In the genomic region with DNA sequence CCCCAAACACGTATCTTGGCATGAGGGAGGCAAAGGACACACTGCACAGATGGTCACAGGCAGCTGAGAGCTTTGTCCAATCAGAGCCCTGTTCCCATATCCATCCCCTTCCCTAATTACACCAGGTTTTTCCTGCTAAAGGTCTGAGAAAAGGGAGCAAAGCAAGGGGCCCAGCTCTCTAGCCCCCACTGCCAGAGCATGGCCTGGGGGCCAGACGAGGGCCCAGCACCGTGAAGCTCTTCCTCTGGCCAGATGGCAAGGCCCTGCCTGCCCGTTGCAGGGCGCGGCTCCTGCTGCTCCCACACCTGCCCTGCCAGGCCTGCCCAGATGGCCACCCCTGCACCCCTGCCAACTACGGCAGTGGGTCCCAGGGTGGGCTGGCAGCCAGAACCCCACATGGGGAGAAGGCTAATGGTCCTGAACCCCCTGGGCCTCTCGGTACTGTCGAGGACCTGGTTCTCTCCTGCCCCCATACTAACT, we compare ENCODE assay signal across 23 cellular contexts. TPM values are rescaled to one million over a fixed set of nuclear protein-coding genes. Genes with fewer than 3 reads are reported as not detected.
DNase-seq lines count a peak whose midpoint lies in the region; ATAC-seq and TF ChIP-seq lines count a peak whose summit lies in the region.
"Had no signal": no experiment of that assay in that cellular context is flagged by ENCODE, and none has a peak within 500 bp of the region (broad histone marks: within the 10 kb centered on the region; RNA-seq: fewer than 3 reads in every experiment).

No MANE protein-coding gene starts in this region.

- peak; percentile 76 for DNase-seq in NCI-H1694 (lab: John Stamatoyannopoulos, UW)
- DNase-seq in cerebellar nuclear complex (lab: John Stamatoyannopoulos, UW), result peak; percentile 77 to 83
- DNase-seq in neuronal stem cell (ENCODE audit: low spot score), result no peak
- DNase-seq in H4 (ENCODE audit: low spot score), result no peak
- no peak for DNase-seq in tibial artery
- no peak for DNase-seq in DMS53 (lab: John Stamatoyannopoulos, UW)
- DNase-seq: activated gamma-delta T cell; colonic mucosa; IMR-90; kidney glomerular epithelial cell; mesendoderm; NCI-H1930; NCI-H510A treated with DMSO at 0.1 percent for 48 hours; occipital lobe; stimulated activated CD4-positive, alpha-beta T cell treated with anti-CD3 and anti-CD28 coated beads, Interleukin-2, amount 100 ng/mL, for 48 hours; T-cell; testis had no signal

- peaks cover 25% of the 10 kb centered on the region for H3K79me1 ChIP-seq in neuronal stem cell (ENCODE audit: low read depth, low read length)

- H3K36me3 ChIP-seq in BLaER1 treated with 17β-estradiol and CSF1 and Interleukin-3, amounts not matched to agents 10 nM and 100 nM, result peaks cover 0 to 17% (median 0%) of the 10 kb centered on the region in 11 experiments; a peak in 4 of 22 replicates
- H3K36me3 ChIP-seq in neuronal stem cell (replicated peaks in 1 of 2; ENCODE audit: control insufficient read depth in 2 of 2, insufficient read depth in 2 of 2, low read length in 2 of 2) (peaks cover 2 to 50% of the 10 kb centered on the region in 2 donors), tibial artery (no peaks in the 10 kb centered on the region)
- H3K36me3 ChIP-seq: ascending aorta, colonic mucosa had no signal

- intact Hi-C loops in tibial artery (cut with DNase I; ENCODE audit: low total_unique reads), result no loop called here

- TF ChIP-seq CTCF in tibial artery (IDR thresholded peaks at IDR 0.05), result no peak

- no peak overlapping the region for H4K8ac ChIP-seq in neuronal stem cell (ENCODE audit: low read depth, low read length)

- no peak overlapping the region for H3K4ac ChIP-seq in neuronal stem cell (ENCODE audit: low read length)

- no CpG with 5 or more reads among the region's 9 CpGs for WGBS in neuronal stem cell (ENCODE audit: extremely low coverage in 2 of 2, insufficient read length in 2 of 2, insufficient replicate concordance in 1 of 2), 2 donors

- H3K27ac ChIP-seq in BLaER1 treated with 17β-estradiol and CSF1 and Interleukin-3, amounts not matched to agents 10 nM and 100 nM, result peak overlapping the region in 4 of 11 experiments; percentile 17 to 39 (median 28); a peak in 7 of 22 replicates
- H3K27ac ChIP-seq in neuronal stem cell (replicated peaks; ENCODE audit: low read length) (no peak overlapping the region), tibial artery (no peak overlapping the region)
- H3K27ac ChIP-seq: colonic mucosa, RWPE1, testis, VCaP had no signal

- ATAC-seq in HG03521 (IDR thresholded peaks at IDR 0.05; ENCODE audit: unreplicated experiment), result no peak
- ATAC-seq: T-cell had no signal

- no peak overlapping the region for H2BK15ac ChIP-seq in neuronal stem cell (ENCODE audit: low read length)

- peaks cover 0 to 74% (median 25%) of the 10 kb centered on the region in 11 experiments; a peak in 17 of 22 replicates for H4K20me1 ChIP-seq in BLaER1 treated with 17β-estradiol and CSF1 and Interleukin-3, amounts not matched to agents 10 nM and 100 nM

- H3K4me2 ChIP-seq in BLaER1 treated with 17β-estradiol and CSF1 and Interleukin-3, amounts not matched to agents 10 nM and 100 nM, result peak overlapping the region; percentile 92 to 100 (median 98)
- H3K4me2 ChIP-seq in neuronal stem cell (ENCODE audit: insufficient read depth, low read length, poor library complexity, severe bottlenecking), result no peak overlapping the region

- H3K18ac ChIP-seq in neuronal stem cell (ENCODE audit: low read length), result no peak overlapping the region

- no peak overlapping the region for H2BK12ac ChIP-seq in neuronal stem cell (ENCODE audit: low read length)

- H4K91ac ChIP-seq in neuronal stem cell (ENCODE audit: low read depth, low read length, poor library complexity), result no peak overlapping the region

- H3K4me1 ChIP-seq in BLaER1 treated with 17β-estradiol and CSF1 and Interleukin-3, amounts not matched to agents 10 nM and 100 nM, result peaks cover 76 to 88% (median 82%) of the 10 kb centered on the region in 10 experiments
- H3K4me1 ChIP-seq in neuronal stem cell (ENCODE audit: control insufficient read depth in 2 of 2, insufficient read depth in 1 of 2, low read depth in 1 of 2, low read length in 2 of 2) (peaks cover 11 to 38% of the 10 kb centered on the region in 2 donors), tibial artery (peaks cover 0 to 32% (median 24%) of the 10 kb centered on the region in 4 donors)
- H3K4me1 ChIP-seq: testis had no signal

- H2BK120ac ChIP-seq in neuronal stem cell (ENCODE audit: low read depth, low read length), result no peak overlapping the region

- no peak overlapping the region for H2AFZ ChIP-seq in neuronal stem cell (ENCODE audit: low read length)

- no peaks in the 10 kb centered on the region for H3K9me3 ChIP-seq in BLaER1 treated with 17β-estradiol and CSF1 and Interleukin-3, amounts not matched to agents 10 nM and 100 nM (replicated peaks in 1 of 11)
- H3K9me3 ChIP-seq in neuronal stem cell (replicated peaks in 1 of 2; ENCODE audit: control insufficient read depth in 2 of 2, insufficient read depth in 1 of 2, low read depth in 1 of 2, low read length in 2 of 2) (peaks cover 3 to 9% of the 10 kb centered on the region in 2 donors), tibial artery (no peaks in the 10 kb centered on the region)
- H3K9me3 ChIP-seq: ascending aorta, colonic mucosa, testis had no signal

- no peak overlapping the region for H2BK5ac ChIP-seq in neuronal stem cell (ENCODE audit: low read length)

- no peak overlapping the region for H3K23ac ChIP-seq in neuronal stem cell (ENCODE audit: low read depth, low read length, poor library complexity)

- no peaks in the 10 kb centered on the region for H3K27me3 ChIP-seq in BLaER1 treated with 17β-estradiol and CSF1 and Interleukin-3, amounts not matched to agents 10 nM and 100 nM
- H3K27me3 ChIP-seq in neuronal stem cell (ENCODE audit: control insufficient read depth in 3 of 3, insufficient read depth in 3 of 3, low read depth in 1 of 3, low read length in 3 of 3) (peaks cover 0 to 7% (median 0%) of the 10 kb centered on the region in 3 experiments), tibial artery (no peaks in the 10 kb centered on the region)
- H3K27me3 ChIP-seq: ascending aorta, colonic mucosa, testis had no signal

- peak overlapping the region in 7 of 11 experiments; percentile 3 to 93 (median 53); a peak in 5 of 22 replicates for H3K9ac ChIP-seq in BLaER1 treated with 17β-estradiol and CSF1 and Interleukin-3, amounts not matched to agents 10 nM and 100 nM
- no peak overlapping the region for H3K9ac ChIP-seq in neuronal stem cell (ENCODE audit: low read depth, low read length, poor library complexity)

- no peak overlapping the region for H3K4me3 ChIP-seq in BLaER1 treated with 17β-estradiol and CSF1 and Interleukin-3, amounts not matched to agents 10 nM and 100 nM
- H3K4me3 ChIP-seq in neuronal stem cell (ENCODE audit: low read length in 2 of 2) (no peak overlapping the region), tibial artery (no peak overlapping the region)
- H3K4me3 ChIP-seq: ascending aorta, colonic mucosa, testis had no signal

- H2AK5ac ChIP-seq in neuronal stem cell (ENCODE audit: low read depth, low read length), result peak overlapping the region; percentile 2

- no peak overlapping the region for H3K14ac ChIP-seq in neuronal stem cell (ENCODE audit: low read length)

RNA-seq across cellular contexts. Expression of gene SHF, which starts 3.2 kb away (rescaled TPM):
- 31.0 TPM for polyA plus RNA-seq in neuronal stem cell (2013, experiment 1 of 2)
- polyA plus RNA-seq in neuronal stem cell (2013, experiment 2 of 2), result 29.9 TPM
- total RNA-seq in H4 (2014; rRNA removed; shearing (Covaris generic)), result 2.7 and 5.1 TPM in 2 replicates

RNA-seq across cellular contexts. Expression of gene DUOX1, which starts 54.8 kb away (rescaled TPM):
- 0.06 TPM for polyA plus RNA-seq in neuronal stem cell (2013, experiment 1 of 2)
- 0.03 TPM for polyA plus RNA-seq in neuronal stem cell (2013, experiment 2 of 2)
- total RNA-seq in H4 (2014; rRNA removed; shearing (Covaris generic)), result not detected in 2 replicates
- total RNA-seq: fibroblast of villous mesenchyme, IMR-90, occipital lobe had no signal
- polyA plus RNA-seq: IMR-90 had no signal

RNA-seq across cellular contexts. Expression of gene DUOXA1, which starts 54.9 kb away (rescaled TPM):
- 0.04 TPM for polyA plus RNA-seq in neuronal stem cell (2013, experiment 1 of 2)
- not detected for polyA plus RNA-seq in neuronal stem cell (2013, experiment 2 of 2)
- total RNA-seq in H4 (2014; rRNA removed; shearing (Covaris generic)), result not detected in 2 replicates
- total RNA-seq: fibroblast of villous mesenchyme, IMR-90 had no signal

Comparison
In these comparisons a context has a peak if more than half of its experiments do, and no peak if none do; other contexts are left out.
1. DNase-seq: peak in NCI-H1694 (single experiment) and cerebellar nuclear complex (2 of 2); none in neuronal stem cell (single experiment), H4 (single experiment), tibial artery (0 of 2) and DMS53 (single experiment).